ENCODE assay signal across 10 cellular contexts in genomic region chr11:72740060-72740424, GRCh38. TPM values are rescaled to one million over a fixed set of nuclear protein-coding genes. Genes with fewer than 3 reads are reported as not detected.
A peak's percentile ranks its signal among the peaks of the same experiment; 100 is the strongest.
DNase-seq lines count a peak whose midpoint lies in the region; ATAC-seq, FAIRE-seq and TF ChIP-seq lines count a peak whose summit lies in the region.
"Had no signal": no experiment of that assay in that cellular context is flagged by ENCODE, and none has a peak within 500 bp of the region (broad histone marks: within the 10 kb centered on the region; RNA-seq: fewer than 3 reads in every experiment).

No MANE protein-coding gene starts in this region.

- H3K4me2 ChIP-seq in GM23338, result no peak overlapping the region

- H3K9me3 Mint-ChIP-seq in CD4-positive, alpha-beta T cell, result no peaks in the 10 kb centered on the region
- H3K9me3 Mint-ChIP-seq in GM23338 (no peaks in the 10 kb centered on the region), naive B cell (no peaks in the 10 kb centered on the region)
- no peaks in the 10 kb centered on the region for H3K9me3 Mint-ChIP-seq in activated T-helper 17 cell treated with anti-CD3 and anti-CD28 coated beads, Interleukin-2, amount 50 U/mL, for 72 hours

- DNase-seq in CD4-positive, alpha-beta T cell, result no peak
- no peak for DNase-seq in GM23338 (ENCODE audit: low spot score)
- no peak for DNase-seq in naive B cell
- DNase-seq in nucleus accumbens (lab: John Stamatoyannopoulos, UW), result no peak
- DNase-seq in SW480 (ENCODE audit: low spot score), result no peak
- no peak for DNase-seq in D721Med (ENCODE audit: insufficient read length, low spot score)

- H3K27me3 ChIP-seq in CD4-positive, alpha-beta T cell (ENCODE audit: control insufficient read depth, insufficient read depth, low read length), result no peaks in the 10 kb centered on the region
- H3K27me3 ChIP-seq in GM23338 (ENCODE audit: insufficient read depth), result no peaks in the 10 kb centered on the region
- H3K27me3 ChIP-seq: heart left ventricle, pancreas had no signal

- POLR2A ChIA-PET in CD4-positive, alpha-beta T cell (lab: Charles Lee), result interaction anchor here (0.7 kb wide), 1 partner anchor 15 kb away, joined by 3 read pairs; no protein-coding TSS in a partner anchor

- no peak for TF ChIP-seq CTCF in CD4-positive, alpha-beta T cell (IDR thresholded peaks at IDR 0.05)
- TF ChIP-seq CTCF in GM23338 (conservative IDR thresholded peaks at IDR 0.05; ENCODE audit: low read depth in 2 of 2) (no peak), D721Med (IDR thresholded peaks at IDR 0.05; ENCODE audit: insufficient read depth, missing control alignments) (no peak)

- peak overlapping the region; percentile 62 for H3K27ac ChIP-seq in CD4-positive, alpha-beta T cell (ENCODE audit: low read depth, low read length)
- H3K27ac ChIP-seq in GM23338 (ENCODE audit: low read depth), result peak overlapping the region; percentile 87
- H3K27ac ChIP-seq: pancreas had no signal

- intact Hi-C loops in CD4-positive, alpha-beta T cell (cut with DNase I, micrococcal nuclease), result no loop called here

- no peak for FAIRE-seq in D721Med (lab: Jason Lieb, UNC)
- FAIRE-seq: pancreas had no signal

- no peaks in the 10 kb centered on the region for H3K9me3 ChIP-seq in CD4-positive, alpha-beta T cell (ENCODE audit: control insufficient read depth, low read length)
- H3K9me3 ChIP-seq: heart left ventricle, pancreas had no signal

- H3K36me3 ChIP-seq in GM23338 (ENCODE audit: insufficient read depth), result no peaks in the 10 kb centered on the region
- H3K36me3 ChIP-seq: heart left ventricle, pancreas had no signal

- peak overlapping the region; percentile 13 for H3K4me3 Mint-ChIP-seq in CD4-positive, alpha-beta T cell
- H3K4me3 Mint-ChIP-seq in GM23338 (no peak overlapping the region), naive B cell (peak overlapping the region; percentile 65 to 95 (median 88))
- peak overlapping the region; percentile 21 for H3K4me3 Mint-ChIP-seq in activated T-helper 17 cell treated with anti-CD3 and anti-CD28 coated beads, Interleukin-2, amount 50 U/mL, for 72 hours

- peaks cover 12% of the 10 kb centered on the region for H4K20me1 ChIP-seq in GM23338 (replicated peaks; ENCODE audit: insufficient read depth)

- H3K27ac Mint-ChIP-seq in CD4-positive, alpha-beta T cell, result peak overlapping the region; percentile 95
- peak overlapping the region; percentile 64; the same call in 1 of the 2 replicates for H3K27ac Mint-ChIP-seq in GM23338
- peak overlapping the region; percentile 89 for H3K27ac Mint-ChIP-seq in activated T-helper 17 cell treated with anti-CD3 and anti-CD28 coated beads, Interleukin-2, amount 50 U/mL, for 72 hours
- peak overlapping the region; percentile 99 to 100 (median 100) for H3K27ac Mint-ChIP-seq in naive B cell

- peaks cover 13% of the 10 kb centered on the region for H3K36me3 Mint-ChIP-seq in CD4-positive, alpha-beta T cell (ENCODE audit: low read depth)
- H3K36me3 Mint-ChIP-seq in GM23338 (ENCODE audit: low read depth), result no peaks in the 10 kb centered on the region; the same call in 1 of the 3 replicates
- no peaks in the 10 kb centered on the region for H3K36me3 Mint-ChIP-seq in activated T-helper 17 cell treated with anti-CD3 and anti-CD28 coated beads, Interleukin-2, amount 50 U/mL, for 72 hours (ENCODE audit: low read depth)
- H3K36me3 Mint-ChIP-seq in naive B cell, result no peaks in the 10 kb centered on the region

- H3K4me1 ChIP-seq in GM23338 (ENCODE audit: insufficient read depth), result peaks cover 43% of the 10 kb centered on the region
- H3K4me1 ChIP-seq: pancreas had no signal

- H2AFZ ChIP-seq in GM23338, result no peak overlapping the region

- ATAC-seq in CD4-positive, alpha-beta T cell (ENCODE audit: poor library complexity), result no peak
- no peak for ATAC-seq in GM23338
- ATAC-seq in activated T-helper 17 cell treated with anti-CD3 and anti-CD28 coated beads, Interleukin-2, amount 50 U/mL, for 72 hours (replicated peaks), result no peak
- ATAC-seq in naive B cell (ENCODE audit: low read depth in 2 of 2), result no peak
- no peak for ATAC-seq in HG02938 (IDR thresholded peaks at IDR 0.05; ENCODE audit: unreplicated experiment)

- CTCF ChIA-PET in CD4-positive, alpha-beta T cell (lab: Charles Lee), result interaction anchor here (1.6 kb wide), 1 partner anchor 15 kb away, joined by 5 read pairs; no protein-coding TSS in a partner anchor

- H3K9me2 ChIP-seq in GM23338 (ENCODE audit: insufficient read depth), result no peaks in the 10 kb centered on the region

- no peaks in the 10 kb centered on the region for H3F3A ChIP-seq in GM23338 (replicated peaks; ENCODE audit: low read depth)

- H3K79me2 ChIP-seq in GM23338 (replicated peaks; ENCODE audit: insufficient read depth), result peaks cover 84% of the 10 kb centered on the region

- H3K27me3 Mint-ChIP-seq in CD4-positive, alpha-beta T cell, result no peaks in the 10 kb centered on the region
- H3K27me3 Mint-ChIP-seq in GM23338 (ENCODE audit: insufficient read depth, low read depth, poor library complexity) (peaks cover 8% of the 10 kb centered on the region), naive B cell (no peaks in the 10 kb centered on the region)
- no peaks in the 10 kb centered on the region for H3K27me3 Mint-ChIP-seq in activated T-helper 17 cell treated with anti-CD3 and anti-CD28 coated beads, Interleukin-2, amount 50 U/mL, for 72 hours

- no peak overlapping the region for H3K4me3 ChIP-seq in GM23338
- H3K4me3 ChIP-seq: pancreas had no signal

- H3K4me1 Mint-ChIP-seq in CD4-positive, alpha-beta T cell (ENCODE audit: low read depth), result peaks cover 82% of the 10 kb centered on the region
- H3K4me1 Mint-ChIP-seq in GM23338 (peaks cover 66% of the 10 kb centered on the region), naive B cell (peaks cover 80 to 95% (median 89%) of the 10 kb centered on the region in 3 donors)
- H3K4me1 Mint-ChIP-seq in activated T-helper 17 cell treated with anti-CD3 and anti-CD28 coated beads, Interleukin-2, amount 50 U/mL, for 72 hours, result peaks cover 52% of the 10 kb centered on the region

TF ChIP-seq in GM23338, 12 proteins besides CTCF, POLR2A, EP300 and RAD21 (continues in another document):
- TF ChIP-seq ZNF331 (CRISPR knock-in tag; IDR thresholded peaks at IDR 0.05; ENCODE audit: low read depth), result no peak
- TF ChIP-seq, protein P1, sequence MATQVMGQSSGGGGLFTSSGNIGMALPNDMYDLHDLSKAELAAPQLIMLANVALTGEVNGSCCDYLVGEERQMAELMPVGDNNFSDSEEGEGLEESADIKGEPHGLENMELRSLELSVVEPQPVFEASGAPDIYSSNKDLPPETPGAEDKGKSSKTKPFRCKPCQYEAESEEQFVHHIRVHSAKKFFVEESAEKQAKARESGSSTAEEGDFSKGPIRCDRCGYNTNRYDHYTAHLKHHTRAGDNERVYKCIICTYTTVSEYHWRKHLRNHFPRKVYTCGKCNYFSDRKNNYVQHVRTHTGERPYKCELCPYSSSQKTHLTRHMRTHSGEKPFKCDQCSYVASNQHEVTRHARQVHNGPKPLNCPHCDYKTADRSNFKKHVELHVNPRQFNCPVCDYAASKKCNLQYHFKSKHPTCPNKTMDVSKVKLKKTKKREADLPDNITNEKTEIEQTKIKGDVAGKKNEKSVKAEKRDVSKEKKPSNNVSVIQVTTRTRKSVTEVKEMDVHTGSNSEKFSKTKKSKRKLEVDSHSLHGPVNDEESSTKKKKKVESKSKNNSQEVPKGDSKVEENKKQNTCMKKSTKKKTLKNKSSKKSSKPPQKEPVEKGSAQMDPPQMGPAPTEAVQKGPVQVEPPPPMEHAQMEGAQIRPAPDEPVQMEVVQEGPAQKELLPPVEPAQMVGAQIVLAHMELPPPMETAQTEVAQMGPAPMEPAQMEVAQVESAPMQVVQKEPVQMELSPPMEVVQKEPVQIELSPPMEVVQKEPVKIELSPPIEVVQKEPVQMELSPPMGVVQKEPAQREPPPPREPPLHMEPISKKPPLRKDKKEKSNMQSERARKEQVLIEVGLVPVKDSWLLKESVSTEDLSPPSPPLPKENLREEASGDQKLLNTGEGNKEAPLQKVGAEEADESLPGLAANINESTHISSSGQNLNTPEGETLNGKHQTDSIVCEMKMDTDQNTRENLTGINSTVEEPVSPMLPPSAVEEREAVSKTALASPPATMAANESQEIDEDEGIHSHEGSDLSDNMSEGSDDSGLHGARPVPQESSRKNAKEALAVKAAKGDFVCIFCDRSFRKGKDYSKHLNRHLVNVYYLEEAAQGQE (IDR thresholded peaks at IDR 0.05; ENCODE audit: unreplicated experiment), result no peak
- TF ChIP-seq EZH2phosphoT487 (IDR thresholded peaks at IDR 0.05; ENCODE audit: unreplicated experiment), result no peak
- TF ChIP-seq STAT1 (IDR thresholded peaks at IDR 0.05; ENCODE audit: unreplicated experiment), result no peak
- TF ChIP-seq CREB1 (CRISPR knock-in tag; IDR thresholded peaks at IDR 0.05; ENCODE audit: low read depth), result no peak
- TF ChIP-seq JUNB (IDR thresholded peaks at IDR 0.05; ENCODE audit: unreplicated experiment), result no peak
- TF ChIP-seq, protein P2, sequence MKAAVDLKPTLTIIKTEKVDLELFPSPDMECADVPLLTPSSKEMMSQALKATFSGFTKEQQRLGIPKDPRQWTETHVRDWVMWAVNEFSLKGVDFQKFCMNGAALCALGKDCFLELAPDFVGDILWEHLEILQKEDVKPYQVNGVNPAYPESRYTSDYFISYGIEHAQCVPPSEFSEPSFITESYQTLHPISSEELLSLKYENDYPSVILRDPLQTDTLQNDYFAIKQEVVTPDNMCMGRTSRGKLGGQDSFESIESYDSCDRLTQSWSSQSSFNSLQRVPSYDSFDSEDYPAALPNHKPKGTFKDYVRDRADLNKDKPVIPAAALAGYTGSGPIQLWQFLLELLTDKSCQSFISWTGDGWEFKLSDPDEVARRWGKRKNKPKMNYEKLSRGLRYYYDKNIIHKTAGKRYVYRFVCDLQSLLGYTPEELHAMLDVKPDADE (IDR thresholded peaks at IDR 0.05), result no peak

RNA-seq across cellular contexts. Expression of gene ARAP1, which starts 12.2 kb away (rescaled TPM):
- 10 to 100 TPM; 65.7 to 69.8 TPM for total RNA-seq in CD4-positive, alpha-beta T cell
- total RNA-seq in GM23338 (2014; rRNA removed; shearing (Covaris generic)), result 110 and 116 TPM in 2 replicates
- 21.4 and 24.5 TPM in 2 replicates for polyA plus RNA-seq in GM23338 (2016; fragmentation: Nextera tagmentation; extraction: Ambion mirVana)
- 100 to 1,000 TPM in 1 of 2 donors, 10 to 100 TPM in 1; 98.0 to 216 TPM for total RNA-seq in activated T-helper 17 cell treated with anti-CD3 and anti-CD28 coated beads, Interleukin-2, amount 50 U/mL, for 72 hours
- 10 to 100 TPM in 5 of 6 donors, 1 to 10 TPM in 1; 3.3 to 30.2 (median 14.0) TPM for polyA plus RNA-seq in naive B cell (ENCODE audit: low read depth in 6 of 6)

RNA-seq across cellular contexts. Expression of gene STARD10, which starts 53.8 kb away (rescaled TPM):
- total RNA-seq in CD4-positive, alpha-beta T cell, result 10 to 100 TPM; 10.5 to 12.9 TPM
- 14.4 and 20.5 TPM in 2 replicates for total RNA-seq in GM23338 (2014; rRNA removed; shearing (Covaris generic))
- polyA plus RNA-seq in GM23338 (2016; fragmentation: Nextera tagmentation; extraction: Ambion mirVana) (16.6 and 20.7 TPM in 2 replicates), naive B cell (ENCODE audit: low read depth in 6 of 6) (10 to 100 TPM; 24.3 to 39.2 (median 30.7) TPM)
- 10 to 100 TPM in 1 of 2 donors, 1 to 10 TPM in 1; 7.7 to 16.4 TPM for total RNA-seq in activated T-helper 17 cell treated with anti-CD3 and anti-CD28 coated beads, Interleukin-2, amount 50 U/mL, for 72 hours
